Comparison of ENCODE assay signal across 8 cellular contexts in the genomic region with DNA sequence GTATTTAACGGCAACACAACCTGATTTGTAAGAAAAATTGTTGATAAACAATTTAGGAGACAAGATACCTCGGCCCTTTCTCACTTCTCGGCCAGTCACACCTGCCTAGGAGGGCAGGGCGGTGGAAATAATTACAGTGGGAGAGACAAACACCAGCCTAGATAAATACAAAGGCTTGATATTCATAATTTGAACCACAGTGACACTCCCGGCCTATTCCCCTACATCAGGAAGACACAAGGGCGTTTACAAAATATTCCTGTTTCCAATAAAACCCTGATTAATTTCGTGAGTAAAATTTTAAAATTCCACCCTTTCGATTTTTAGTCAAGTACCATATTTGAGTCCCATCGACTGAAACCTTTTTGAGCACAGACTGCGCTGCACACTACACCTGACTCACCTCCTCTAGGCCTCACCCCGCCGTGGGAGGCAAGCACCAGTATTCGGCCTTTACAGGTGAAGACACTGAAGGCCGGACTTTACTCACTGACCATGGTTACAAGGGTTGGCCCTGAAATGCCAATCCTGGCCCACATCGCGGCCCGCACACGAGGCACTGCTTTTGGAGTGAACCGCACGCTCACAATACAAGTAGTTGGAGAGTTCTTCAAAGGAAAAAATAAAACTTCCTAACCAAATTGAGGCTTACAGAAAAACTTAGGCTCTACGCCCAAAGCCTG. TPM values are rescaled to one million over a fixed set of nuclear protein-coding genes. Genes with fewer than 3 reads are reported as not detected.
DNase-seq lines count a peak whose midpoint lies in the region; ATAC-seq and TF ChIP-seq lines count a peak whose summit lies in the region.

No MANE protein-coding gene starts in this region.

- DNase-seq in COLO668 (lab: John Stamatoyannopoulos, UW; ENCODE audit: unreplicated experiment) (peak; percentile 45), IMR-90 (peak; percentile 24), dermis blood vessel endothelial cell (peak; percentile 45), lung microvascular endothelial cell (ENCODE audit: low read depth in 2 of 2) (peak; percentile 36 to 55), AML-193 (lab: John Stamatoyannopoulos, UW) (no peak)
- DNase-seq in activated CD4-positive, CD25-positive, alpha-beta regulatory T cell treated with anti-CD3 and anti-CD28 coated beads, Interleukin-2, amount 50 U/mL, for 72 hours, result peak; percentile 57
- peak; percentile 31 to 41 for DNase-seq in stimulated activated CD8-positive, alpha-beta memory T cell treated with anti-CD3 and anti-CD28 coated beads, Interleukin-15, amount 100 ng/mL, for 48 hours (ENCODE audit: low read depth in 2 of 2)

- peak overlapping the region; percentile 35 for H3K27ac ChIP-seq in IMR-90 (ENCODE audit: insufficient read depth, low read length)

- H3K27me3 ChIP-seq in IMR-90 (ENCODE audit: control insufficient read depth, insufficient read depth, low read length), result no peaks in the 10 kb centered on the region

- in situ Hi-C loops in IMR-90 (cut with MboI; ENCODE audit: low sequenced_read_pairs), result no loop called here

- H4K5ac ChIP-seq in IMR-90 (ENCODE audit: low read depth, low read length), result peak overlapping the region; percentile 78

- ATAC-seq in IMR-90 (ENCODE audit: low read depth), result peak; percentile 1; the same call in 1 of the 2 replicates
- no peak for ATAC-seq in GM21423 (IDR thresholded peaks at IDR 0.05; ENCODE audit: unreplicated experiment)

- H4K8ac ChIP-seq in IMR-90 (ENCODE audit: low read depth in 2 of 2, low read length in 2 of 2), result peak overlapping the region; percentile 89 to 98

- TF ChIP-seq POLR2A in IMR-90 (IDR thresholded peaks at IDR 0.05; ENCODE audit: low read depth, low read length), result no peak

- peak overlapping the region; percentile 58 for H3K18ac ChIP-seq in IMR-90 (ENCODE audit: low read depth, low read length)

- peak overlapping the region; percentile 29; the same call in 1 of the 2 replicates for H2BK120ac ChIP-seq in IMR-90 (ENCODE audit: low read depth, low read length)

- peak overlapping the region; percentile 60 for H2BK5ac ChIP-seq in IMR-90 (ENCODE audit: low read depth, low read length, poor library complexity, severe bottlenecking)

- intact Hi-C loops in IMR-90 (cut with micrococcal nuclease), result loop anchor here (2.0 to 10.0 kb wide), 4 partner anchors 39 to 311 kb away; a partner anchor contains a TSS

- peaks cover 1% of the 10 kb centered on the region; the same call in 1 of the 2 replicates for H3K36me3 ChIP-seq in IMR-90 (ENCODE audit: control insufficient read depth, insufficient read depth, low read length)

- H4K91ac ChIP-seq in IMR-90 (ENCODE audit: insufficient read depth, low read depth, low read length), result peak overlapping the region; percentile 65

- CTCF ChIA-PET in IMR-90 (lab: Yijun Ruan, JAX), result no interaction called here

- H3K14ac ChIP-seq in IMR-90 (replicated peaks; ENCODE audit: low read depth, low read length), result peak overlapping the region; percentile 90

- TF ChIP-seq RAD21 in IMR-90 (IDR thresholded peaks at IDR 0.05; ENCODE audit: low read length), result no peak

- dilution Hi-C loops in IMR-90 (cut with HindIII; ENCODE audit: low sequenced_read_pairs, unreplicated experiment), result no loop called here

- H2AK9ac ChIP-seq in IMR-90 (replicated peaks; ENCODE audit: low read depth, low read length, poor library complexity), result peak overlapping the region; percentile 95

- H3K9me3 ChIP-seq in IMR-90 (ENCODE audit: control insufficient read depth, insufficient read depth, low read length), result no peaks in the 10 kb centered on the region

- peak overlapping the region; percentile 98 for H3K4me2 ChIP-seq in IMR-90 (ENCODE audit: low read depth, low read length)

- H3K4ac ChIP-seq in IMR-90 (ENCODE audit: low read depth, low read length), result peak overlapping the region; percentile 80

- peak overlapping the region; percentile 75 for H3K23ac ChIP-seq in IMR-90 (ENCODE audit: low read depth, low read length)

- peak overlapping the region; percentile 97 for H3K56ac ChIP-seq in IMR-90 (ENCODE audit: extremely low read depth, insufficient read depth, low read length)

- H3K9me1 ChIP-seq in IMR-90 (ENCODE audit: insufficient read depth, low read length), result peaks cover 9% of the 10 kb centered on the region

- WGBS in IMR-90 (ENCODE audit: extremely low coverage in 2 of 2, insufficient read length in 1 of 2), 2 experiments, result 0% methylated on average over 7 of the region's 21 CpGs; no CpG with 5 or more reads in 1 of the 2 experiments

- peak overlapping the region; percentile 98 for H2AFZ ChIP-seq in IMR-90 (replicated peaks; ENCODE audit: low read length, poor library complexity)

- peak overlapping the region; percentile 81 for H2AK5ac ChIP-seq in IMR-90 (ENCODE audit: low read depth, low read length)

- peak overlapping the region; percentile 91 for H3K4me3 ChIP-seq in IMR-90 (ENCODE audit: insufficient read depth, low read depth, low read length)

- H3K4me1 ChIP-seq in IMR-90 (ENCODE audit: control insufficient read depth, insufficient read depth, low read length), result peaks cover 5% of the 10 kb centered on the region

- BruUV-seq in IMR-90 (replicated peaks; lab: Mats Ljungman, UMichigan), result no TSS peak

- peaks cover 44% of the 10 kb centered on the region for H4K20me1 ChIP-seq in IMR-90 (ENCODE audit: insufficient read depth, low read length)

- peaks cover 0 to 10% of the 10 kb centered on the region in 2 experiments; a peak in 1 of 4 replicates for H3K79me1 ChIP-seq in IMR-90 (ENCODE audit: low read depth in 1 of 2, low read length in 2 of 2)

- peak overlapping the region; percentile 93 for H3K9ac ChIP-seq in IMR-90 (ENCODE audit: low read depth, low read length)

- no peak overlapping the region for H2BK15ac ChIP-seq in IMR-90 (ENCODE audit: low read depth, low read length)

- POLR2A ChIA-PET in IMR-90 (lab: Charles Lee; ENCODE audit: unreplicated experiment), result interaction anchor here (0.6 kb wide), 1 partner anchor 165 kb away, joined by 4 read pairs; no protein-coding TSS in a partner anchor

- H2BK20ac ChIP-seq in IMR-90 (ENCODE audit: low read depth, low read length), result no peak overlapping the region

- no peak for TF ChIP-seq CTCF in IMR-90 (conservative IDR thresholded peaks at IDR 0.05; ENCODE audit: low read depth, low read length)

TF ChIP-seq in IMR-90, 13 proteins besides CTCF, POLR2A, EP300 and RAD21:
- no peak for TF ChIP-seq MAFK (IDR thresholded peaks at IDR 0.05; ENCODE audit: low read depth, low read length)
- TF ChIP-seq, protein P1, sequence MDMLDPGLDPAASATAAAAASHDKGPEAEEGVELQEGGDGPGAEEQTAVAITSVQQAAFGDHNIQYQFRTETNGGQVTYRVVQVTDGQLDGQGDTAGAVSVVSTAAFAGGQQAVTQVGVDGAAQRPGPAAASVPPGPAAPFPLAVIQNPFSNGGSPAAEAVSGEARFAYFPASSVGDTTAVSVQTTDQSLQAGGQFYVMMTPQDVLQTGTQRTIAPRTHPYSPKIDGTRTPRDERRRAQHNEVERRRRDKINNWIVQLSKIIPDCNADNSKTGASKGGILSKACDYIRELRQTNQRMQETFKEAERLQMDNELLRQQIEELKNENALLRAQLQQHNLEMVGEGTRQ (IDR thresholded peaks at IDR 0.05; ENCODE audit: low read depth, low read length), result no peak
- TF ChIP-seq RFX5 (IDR thresholded peaks at IDR 0.05; ENCODE audit: low read depth, low read length), result no peak
- 0 out of 2 replicates have a peak, but pooled peaks have one; percentile 31 for TF ChIP-seq MXI1 (IDR thresholded peaks at IDR 0.05; ENCODE audit: borderline replicate concordance, low read depth, low read length)
- TF ChIP-seq, protein P2, sequence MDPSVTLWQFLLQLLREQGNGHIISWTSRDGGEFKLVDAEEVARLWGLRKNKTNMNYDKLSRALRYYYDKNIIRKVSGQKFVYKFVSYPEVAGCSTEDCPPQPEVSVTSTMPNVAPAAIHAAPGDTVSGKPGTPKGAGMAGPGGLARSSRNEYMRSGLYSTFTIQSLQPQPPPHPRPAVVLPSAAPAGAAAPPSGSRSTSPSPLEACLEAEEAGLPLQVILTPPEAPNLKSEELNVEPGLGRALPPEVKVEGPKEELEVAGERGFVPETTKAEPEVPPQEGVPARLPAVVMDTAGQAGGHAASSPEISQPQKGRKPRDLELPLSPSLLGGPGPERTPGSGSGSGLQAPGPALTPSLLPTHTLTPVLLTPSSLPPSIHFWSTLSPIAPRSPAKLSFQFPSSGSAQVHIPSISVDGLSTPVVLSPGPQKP (IDR thresholded peaks at IDR 0.05; ENCODE audit: borderline replicate concordance, low read depth, low read length), result no peak
- TF ChIP-seq RCOR1 (IDR thresholded peaks at IDR 0.05; ENCODE audit: insufficient replicate concordance, low read length), result no peak

RNA-seq across cellular contexts. Expression of a gene that starts 0.8 kb away (rescaled TPM):
- total RNA-seq in IMR-90 (2012; rRNA removed), result 65.2 and 118 TPM in 2 replicates
- 23.6 and 33.4 TPM in 2 replicates for polyA plus RNA-seq in IMR-90 (2012; rRNA removed)
- polyA plus RNA-seq in IMR-90 (2012; cell fraction: cytosol; rRNA removed), result 6.2 and 7.2 TPM in 2 replicates
- 2.8 and 16.3 TPM in 2 replicates for polyA plus RNA-seq in IMR-90 (2012; cell fraction: nucleus; rRNA removed; ENCODE audit: low replicate concordance)
- total RNA-seq in dermis blood vessel endothelial cell, result 147 and 176 TPM in 2 replicates
- 78.0 and 97.4 TPM in 2 replicates for total RNA-seq in lung microvascular endothelial cell

RNA-seq across cellular contexts. Expression of a gene that starts 39.3 kb away (rescaled TPM):
- total RNA-seq in IMR-90 (2012; rRNA removed) (65.3 and 69.2 TPM in 2 replicates), dermis blood vessel endothelial cell (59.9 and 115 TPM in 2 replicates), lung microvascular endothelial cell (21.2 and 37.0 TPM in 2 replicates)
- 17.5 and 19.4 TPM in 2 replicates for polyA plus RNA-seq in IMR-90 (2012; rRNA removed)
- 5.8 and 6.6 TPM in 2 replicates for polyA plus RNA-seq in IMR-90 (2012; cell fraction: cytosol; rRNA removed)
- polyA plus RNA-seq in IMR-90 (2012; cell fraction: nucleus; rRNA removed; ENCODE audit: low replicate concordance), result 7.8 and 26.0 TPM in 2 replicates

Comparison
In these comparisons a context has a peak if more than half of its experiments do, and no peak if none do; other contexts are left out.
1. DNase-seq: peak in COLO668 (single experiment), IMR-90 (single experiment), activated CD4-positive, CD25-positive, alpha-beta regulatory T cell treated with anti-CD3 and anti-CD28 coated beads, Interleukin-2, amount 50 U/mL, for 72 hours (single experiment), dermis blood vessel endothelial cell (single experiment), lung microvascular endothelial cell (2 of 2) and stimulated activated CD8-positive, alpha-beta memory T cell treated with anti-CD3 and anti-CD28 coated beads, Interleukin-15, amount 100 ng/mL, for 48 hours (2 of 2); none in AML-193 (0 of 2).